18 cellular contexts compared by ENCODE assay signal in genomic region chr11:121129362-121130340, GRCh38.
"Had no signal": no experiment of that assay in that cellular context is flagged by ENCODE, and none has a peak within 500 bp of the region (broad histone marks: within the 10 kb centered on the region; RNA-seq: fewer than 3 reads in every experiment).

No MANE protein-coding gene starts in this region.

- ATAC-seq: foreskin keratinocyte; naive thymus-derived CD4-positive, alpha-beta T cell; psoas muscle; stimulated activated naive B cell treated with anti-CD40 and anti-IgM and Interleukin-4, amounts not matched to agents 10 μg/mL and 1 μg/mL and 100 μg/mL, for 72 hours; stimulated activated naive CD8-positive, alpha-beta T cell treated with anti-CD3 and anti-CD28 coated beads, Interleukin-15, amount 100 ng/mL, for 72 hours had no signal

- H3K36me3 Mint-ChIP-seq: immature natural killer cell; stimulated activated naive B cell treated with anti-CD40 and anti-IgM and Interleukin-4, amounts not matched to agents 10 μg/mL and 1 μg/mL and 100 μg/mL, for 72 hours had no signal

- H3K4me1 ChIP-seq: colonic mucosa, foreskin keratinocyte, psoas muscle, sigmoid colon, transverse colon had no signal

- H2AFZ ChIP-seq: parathyroid adenoma had no signal

- H3K9ac ChIP-seq: parathyroid adenoma had no signal

- H3K27me3 ChIP-seq: colonic mucosa, foreskin keratinocyte, sigmoid colon, testis, transverse colon had no signal

- H3K27ac Mint-ChIP-seq: immature natural killer cell; naive thymus-derived CD4-positive, alpha-beta T cell; nephron progenitor cell; stimulated activated naive B cell treated with anti-CD40 and anti-IgM and Interleukin-4, amounts not matched to agents 10 μg/mL and 1 μg/mL and 100 μg/mL, for 72 hours; stimulated activated naive CD8-positive, alpha-beta T cell treated with anti-CD3 and anti-CD28 coated beads, Interleukin-15, amount 100 ng/mL, for 72 hours had no signal

- H3K4me3 ChIP-seq: colonic mucosa, left ventricle myocardium inferior, psoas muscle, sigmoid colon, skin epidermis, testis, transverse colon had no signal

- DNase-seq: colonic mucosa; dermis blood vessel endothelial cell; foreskin keratinocyte; immature natural killer cell; left ventricle myocardium inferior; naive thymus-derived CD4-positive, alpha-beta T cell; nephron progenitor cell; psoas muscle; retina; sigmoid colon; stimulated activated CD4-positive, alpha-beta T cell treated with anti-CD3 and anti-CD28 coated beads, Interleukin-2, amount 100 ng/mL, for 24 hours; stimulated activated CD4-positive, alpha-beta T cell treated with anti-CD3 and anti-CD28 coated beads, Interleukin-4, amount 100 ng/mL, for 4 hours; stimulated activated naive B cell treated with anti-CD40 and anti-IgM and Interleukin-4, amounts not matched to agents 10 μg/mL and 1 μg/mL and 100 μg/mL, for 72 hours; stimulated activated naive CD8-positive, alpha-beta T cell treated with anti-CD3 and anti-CD28 coated beads, Interleukin-15, amount 100 ng/mL, for 72 hours; testis; transverse colon had no signal

- H3K27me3 Mint-ChIP-seq: stimulated activated naive CD8-positive, alpha-beta T cell treated with anti-CD3 and anti-CD28 coated beads, Interleukin-15, amount 100 ng/mL, for 72 hours had no signal

- H3K27ac ChIP-seq: colonic mucosa, foreskin keratinocyte, left ventricle myocardium inferior, parathyroid adenoma, psoas muscle, sigmoid colon, skin epidermis, testis, transverse colon had no signal

- H3K4me3 Mint-ChIP-seq: immature natural killer cell; naive thymus-derived CD4-positive, alpha-beta T cell; nephron progenitor cell; stimulated activated naive B cell treated with anti-CD40 and anti-IgM and Interleukin-4, amounts not matched to agents 10 μg/mL and 1 μg/mL and 100 μg/mL, for 72 hours; stimulated activated naive CD8-positive, alpha-beta T cell treated with anti-CD3 and anti-CD28 coated beads, Interleukin-15, amount 100 ng/mL, for 72 hours had no signal

- H3K4me1 Mint-ChIP-seq: immature natural killer cell; naive thymus-derived CD4-positive, alpha-beta T cell; stimulated activated naive B cell treated with anti-CD40 and anti-IgM and Interleukin-4, amounts not matched to agents 10 μg/mL and 1 μg/mL and 100 μg/mL, for 72 hours; stimulated activated naive CD8-positive, alpha-beta T cell treated with anti-CD3 and anti-CD28 coated beads, Interleukin-15, amount 100 ng/mL, for 72 hours had no signal

- H3K9me3 Mint-ChIP-seq: immature natural killer cell; naive thymus-derived CD4-positive, alpha-beta T cell; nephron progenitor cell; stimulated activated naive B cell treated with anti-CD40 and anti-IgM and Interleukin-4, amounts not matched to agents 10 μg/mL and 1 μg/mL and 100 μg/mL, for 72 hours; stimulated activated naive CD8-positive, alpha-beta T cell treated with anti-CD3 and anti-CD28 coated beads, Interleukin-15, amount 100 ng/mL, for 72 hours had no signal

- H3K79me2 ChIP-seq: parathyroid adenoma had no signal

- H3K9me3 ChIP-seq: colonic mucosa, left ventricle myocardium inferior, psoas muscle, sigmoid colon, testis, transverse colon had no signal

- H3K36me3 ChIP-seq: colonic mucosa, left ventricle myocardium inferior, sigmoid colon, transverse colon had no signal
